ENCODE assay signal across 19 cellular contexts in the genomic region with DNA sequence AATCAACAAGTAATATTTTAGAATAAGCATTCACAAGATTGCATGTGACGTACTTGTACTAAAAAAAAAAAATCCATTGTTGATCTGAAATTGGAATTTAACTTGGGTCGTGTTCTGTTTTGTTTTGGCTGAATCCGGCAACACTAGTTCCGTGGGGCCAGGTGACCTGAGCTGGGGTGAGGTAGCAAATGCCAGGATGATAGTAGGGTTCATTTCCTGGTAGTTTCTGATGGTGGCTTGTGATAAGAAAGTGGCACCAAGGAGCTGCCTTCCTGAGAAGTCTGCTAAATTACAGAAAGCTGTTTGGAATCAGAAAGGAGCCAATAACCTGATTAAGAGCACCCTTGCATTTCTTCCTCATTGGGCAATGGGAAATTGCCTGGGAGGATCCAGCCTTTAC.
DNase-seq lines count a peak whose midpoint lies in the region; ATAC-seq, FAIRE-seq and TF ChIP-seq lines count a peak whose summit lies in the region.
"Had no signal": no experiment of that assay in that cellular context is flagged by ENCODE, and none has a peak within 500 bp of the region (broad histone marks: within the 10 kb centered on the region; RNA-seq: fewer than 3 reads in every experiment).

No MANE protein-coding gene starts in this region.

- H3K27ac Mint-ChIP-seq in Calu3 (ENCODE audit: unreplicated experiment) (peak overlapping the region; percentile 19), Caco-2 (ENCODE audit: unreplicated experiment) (no peak overlapping the region)
- H3K27ac Mint-ChIP-seq in activated T-helper 17 cell treated with anti-CD3 and anti-CD28 coated beads, Interleukin-2, amount 50 U/mL, for 72 hours, result peak overlapping the region; percentile 45

- H3K9me3 Mint-ChIP-seq in Calu3 (ENCODE audit: low read depth, unreplicated experiment) (no peaks in the 10 kb centered on the region), Caco-2 (ENCODE audit: unreplicated experiment) (no peaks in the 10 kb centered on the region)
- no peaks in the 10 kb centered on the region for H3K9me3 Mint-ChIP-seq in activated T-helper 17 cell treated with anti-CD3 and anti-CD28 coated beads, Interleukin-2, amount 50 U/mL, for 72 hours

- FAIRE-seq in keratinocyte (lab: Jason Lieb, UNC), result no peak
- FAIRE-seq: D721Med had no signal

- no peaks in the 10 kb centered on the region for H3K9me1 ChIP-seq in keratinocyte (ENCODE audit: control insufficient read depth, extremely low read depth, insufficient read depth, low read length)

- no peaks in the 10 kb centered on the region for H3K36me3 ChIP-seq in keratinocyte (ENCODE audit: control insufficient read depth in 2 of 2, extremely low read depth in 1 of 2, insufficient read depth in 2 of 2, low read length in 2 of 2)
- H3K36me3 ChIP-seq in prostate gland, result no peaks in the 10 kb centered on the region
- no peaks in the 10 kb centered on the region for H3K36me3 ChIP-seq in Caco-2 (ENCODE audit: control insufficient read depth, insufficient read depth, low read length)
- no peaks in the 10 kb centered on the region for H3K36me3 ChIP-seq in left ventricle myocardium inferior

- peak overlapping the region; percentile 95 for H3K27ac ChIP-seq in keratinocyte (ENCODE audit: control insufficient read depth, insufficient read depth, low read length)
- peak overlapping the region; percentile 52 to 53 for H3K27ac ChIP-seq in prostate gland
- no peak overlapping the region for H3K27ac ChIP-seq in left ventricle myocardium inferior (replicated peaks)
- H3K27ac ChIP-seq: 22Rv1, GM23248 had no signal

- H4K20me1 ChIP-seq in keratinocyte (ENCODE audit: control insufficient read depth, extremely low read depth, insufficient read depth, low read length), result no peaks in the 10 kb centered on the region

- DNase-seq in Calu3 (no peak), keratinocyte (ENCODE audit: low read depth, low spot score) (no peak), prostate gland (ENCODE audit: low spot score) (peak; percentile 64), Caco-2 (no peak), LoVo (ENCODE audit: low spot score) (no peak), left ventricle myocardium inferior (no peak), islet precursor cell (no peak)
- DNase-seq: CD4-positive, alpha-beta memory T cell; DMS79; GM23248; HCEC 1CT; NCI-H1436; NCI-H2029; NCI-H748 treated with DMSO at 0.1 percent for 48 hours; OCI-M1; RPMI8226 had no signal

- intact Hi-C loops in Calu3 (cut with micrococcal nuclease; ENCODE audit: unreplicated experiment), result no loop called here
- intact Hi-C loops in prostate gland (cut with DNase I), result no loop called here
- intact Hi-C loops in Caco-2 (cut with micrococcal nuclease; ENCODE audit: unreplicated experiment), result no loop called here
- intact Hi-C loops in left ventricle myocardium inferior (cut with micrococcal nuclease), result no loop called here

- no peak overlapping the region for H2AFZ ChIP-seq in keratinocyte (ENCODE audit: control insufficient read depth, low read length)
- H2AFZ ChIP-seq: GM23248 had no signal

- CTCF ChIA-PET in Calu3 (lab: Charles Lee) (interaction anchor here (0.7 kb wide), 1 partner anchor 217 kb away, joined by 4 read pairs; no protein-coding TSS in a partner anchor), Caco-2 (lab: Charles Lee) (no interaction called here)

- TF ChIP-seq POLR2A in prostate gland (IDR thresholded peaks at IDR 0.05), result no peak

- H3K36me3 Mint-ChIP-seq in Calu3 (ENCODE audit: insufficient read depth, unreplicated experiment) (peaks cover 6% of the 10 kb centered on the region), Caco-2 (ENCODE audit: insufficient read depth, unreplicated experiment) (no peaks in the 10 kb centered on the region)
- H3K36me3 Mint-ChIP-seq in activated T-helper 17 cell treated with anti-CD3 and anti-CD28 coated beads, Interleukin-2, amount 50 U/mL, for 72 hours (ENCODE audit: low read depth), result no peaks in the 10 kb centered on the region
- H3K36me3 Mint-ChIP-seq: CD4-positive, alpha-beta memory T cell had no signal

- H3K4me1 Mint-ChIP-seq in Calu3 (ENCODE audit: low read depth, unreplicated experiment), result peaks cover 45% of the 10 kb centered on the region
- peaks cover 36% of the 10 kb centered on the region for H3K4me1 Mint-ChIP-seq in activated T-helper 17 cell treated with anti-CD3 and anti-CD28 coated beads, Interleukin-2, amount 50 U/mL, for 72 hours
- H3K4me1 Mint-ChIP-seq in Caco-2 (ENCODE audit: low read depth, unreplicated experiment), result peaks cover 8% of the 10 kb centered on the region

- H3K27me3 Mint-ChIP-seq in Calu3 (ENCODE audit: unreplicated experiment) (peaks cover 5% of the 10 kb centered on the region), Caco-2 (ENCODE audit: insufficient read depth, unreplicated experiment) (peaks cover 2% of the 10 kb centered on the region)
- H3K27me3 Mint-ChIP-seq in activated T-helper 17 cell treated with anti-CD3 and anti-CD28 coated beads, Interleukin-2, amount 50 U/mL, for 72 hours, result peaks cover 2% of the 10 kb centered on the region

- TF ChIP-seq CTCF in Calu3 (IDR thresholded peaks at IDR 0.05; ENCODE audit: unreplicated experiment) (no peak), keratinocyte (optimal IDR thresholded peaks at IDR 0.05 in 1 of 3, IDR thresholded peaks at IDR 0.05 in 1 of 3, conservative IDR thresholded peaks at IDR 0.05 in 1 of 3; ENCODE audit: extremely low read depth in 1 of 3, insufficient read depth in 2 of 3, low read length in 3 of 3) (no peak), prostate gland (IDR thresholded peaks at IDR 0.05) (no peak), Caco-2 (IDR thresholded peaks at IDR 0.05; ENCODE audit: insufficient read depth in 1 of 2, low read depth in 1 of 2, low read length in 1 of 2, severe bottlenecking in 1 of 2, unreplicated experiment in 1 of 2) (no peak), left ventricle myocardium inferior (IDR thresholded peaks at IDR 0.05; ENCODE audit: borderline replicate concordance) (no peak)

- dilution Hi-C loops in keratinocyte (cut with MboI; ENCODE audit: extremely low pct_ligation_motif_present, low sequenced_read_pairs), result no loop called here

- H3K4me2 ChIP-seq in keratinocyte (ENCODE audit: control insufficient read depth, extremely low read depth, insufficient read depth, low read depth, low read length), result peak overlapping the region; percentile 87

- H3K9me3 ChIP-seq in keratinocyte (ENCODE audit: control insufficient read depth, low read depth, low read length), result no peaks in the 10 kb centered on the region
- no peaks in the 10 kb centered on the region for H3K9me3 ChIP-seq in prostate gland
- no peaks in the 10 kb centered on the region for H3K9me3 ChIP-seq in Caco-2
- H3K9me3 ChIP-seq in left ventricle myocardium inferior (replicated peaks), result no peaks in the 10 kb centered on the region

- 42% methylated on average over 4 of the region's 4 CpGs for WGBS in prostate gland

- POLR2A ChIA-PET in Caco-2 (lab: Charles Lee), result no interaction called here

- H3K4me1 ChIP-seq in keratinocyte (ENCODE audit: control insufficient read depth, extremely low read depth, insufficient read depth, low read length) (peaks cover 66% of the 10 kb centered on the region), prostate gland (replicated peaks) (no peaks in the 10 kb centered on the region), Caco-2 (peaks cover 6% of the 10 kb centered on the region; the same call in 1 of the 2 replicates), left ventricle myocardium inferior (peaks cover 21% of the 10 kb centered on the region)

- no peak for ATAC-seq in activated T-helper 17 cell treated with anti-CD3 and anti-CD28 coated beads, Interleukin-2, amount 50 U/mL, for 72 hours (replicated peaks)

- BruUV-seq in Calu3 (replicated peaks; lab: Mats Ljungman, UMichigan), result no TSS peak
- no TSS peak for BruUV-seq in Caco-2 (replicated peaks; lab: Mats Ljungman, UMichigan)

- H3K4me3 ChIP-seq in keratinocyte (ENCODE audit: control insufficient read depth in 2 of 3, extremely low read depth in 1 of 3, insufficient read depth in 2 of 3, low read depth in 1 of 3, low read length in 3 of 3) (peak overlapping the region in 2 of 3 experiments; percentile 39 to 53), prostate gland (no peak overlapping the region), Caco-2 (ENCODE audit: low read depth, low read length) (no peak overlapping the region), left ventricle myocardium inferior (no peak overlapping the region)
- H3K4me3 ChIP-seq: GM23248 had no signal

- H3K27me3 ChIP-seq in keratinocyte (ENCODE audit: control insufficient read depth, extremely low read depth, insufficient read depth, low read length) (no peaks in the 10 kb centered on the region), prostate gland (replicated peaks; ENCODE audit: insufficient read depth) (no peaks in the 10 kb centered on the region), Caco-2 (replicated peaks; ENCODE audit: control insufficient read depth, insufficient read depth, low read length) (no peaks in the 10 kb centered on the region), left ventricle myocardium inferior (ENCODE audit: low read depth) (peaks cover 6% of the 10 kb centered on the region)

- H3K9ac ChIP-seq in keratinocyte (ENCODE audit: control insufficient read depth, extremely low read depth, insufficient read depth, low read length), result peak overlapping the region; percentile 82
- H3K9ac ChIP-seq: GM23248 had no signal

- H3K4me3 Mint-ChIP-seq in Calu3 (ENCODE audit: low read depth, unreplicated experiment) (no peak overlapping the region), Caco-2 (ENCODE audit: unreplicated experiment) (no peak overlapping the region)
- H3K4me3 Mint-ChIP-seq in activated T-helper 17 cell treated with anti-CD3 and anti-CD28 coated beads, Interleukin-2, amount 50 U/mL, for 72 hours, result no peak overlapping the region

- H3K79me2 ChIP-seq in keratinocyte (ENCODE audit: control insufficient read depth, insufficient read depth, low read length), result no peaks in the 10 kb centered on the region

Comparison
In these comparisons a context has a peak if more than half of its experiments do, and no peak if none do; other contexts are left out.
1. H3K4me3 ChIP-seq: peak in keratinocyte (2 of 3); none in prostate gland (0 of 2), Caco-2 (single experiment) and left ventricle myocardium inferior (single experiment).